Comparison of ENCODE assay signal across 19 cellular contexts in genomic region chr3:160417311-160417710, GRCh38. TPM values are rescaled to one million over a fixed set of nuclear protein-coding genes. Genes with fewer than 3 reads are reported as not detected.
DNase-seq lines count a peak whose midpoint lies in the region; ATAC-seq and TF ChIP-seq lines count a peak whose summit lies in the region.
"Had no signal": no experiment of that assay in that cellular context is flagged by ENCODE, and none has a peak within 500 bp of the region (broad histone marks: within the 10 kb centered on the region; RNA-seq: fewer than 3 reads in every experiment).

No MANE protein-coding gene starts in this region.

- no peak overlapping the region for H3K9ac ChIP-seq in mammary epithelial cell (ENCODE audit: insufficient read depth, low read length)
- H3K9ac ChIP-seq: BLaER1, GM23248 had no signal

- dilution Hi-C loops in mammary epithelial cell (cut with HindIII; ENCODE audit: low sequenced_read_pairs), result no loop called here

- intact Hi-C loops in activated CD4-positive, alpha-beta T cell treated with anti-CD3 and anti-CD28 coated beads, Interleukin-2, amount 10 ng/mL, durations not matched to agents 24 days and 14 days (cut with micrococcal nuclease), result loop anchor here (10.0 kb wide), 1 partner anchor 103 kb away; no protein-coding TSS in a partner anchor
- intact Hi-C loops in MCF 10A (cut with micrococcal nuclease), result loop anchor here (10.0 kb wide), 1 partner anchor 193 kb away; the partner anchor contains the start of gene C3orf80
- intact Hi-C loops in mammary epithelial cell (cut with micrococcal nuclease), result no loop called here
- intact Hi-C loops in spleen (cut with DNase I; ENCODE audit: low total_unique reads), result loop anchor here (10.0 kb wide), 1 partner anchor 383 kb away; no protein-coding TSS in a partner anchor
- intact Hi-C loops in tibial artery (cut with DNase I; ENCODE audit: low total_unique reads), result loop anchor here (5.0 to 10.0 kb wide), 2 partner anchors 253 to 380 kb away; no protein-coding TSS in a partner anchor
- intact Hi-C loops in left lung (cut with DNase I), result no loop called here

- WGBS in mammary epithelial cell (ENCODE audit: low coverage, missing lambda C conversion rate), result 100% methylated on average over 3 of the region's 3 CpGs
- WGBS in spleen, 5 donors, result 60 to 99% (median 80%) methylated on average over 3 of the region's 3 CpGs

- no peaks in the 10 kb centered on the region for H3K9me3 ChIP-seq in mammary epithelial cell (replicated peaks; ENCODE audit: insufficient read depth, low read length)
- no peaks in the 10 kb centered on the region for H3K9me3 ChIP-seq in spleen
- no peaks in the 10 kb centered on the region for H3K9me3 ChIP-seq in tibial artery
- no peaks in the 10 kb centered on the region for H3K9me3 ChIP-seq in left lung
- H3K9me3 ChIP-seq: BLaER1, HAP-1 had no signal

- no peaks in the 10 kb centered on the region for H3K4me1 ChIP-seq in mammary epithelial cell (ENCODE audit: insufficient read depth, low read length)
- peaks cover 0 to 22% (median 0%) of the 10 kb centered on the region in 6 donors for H3K4me1 ChIP-seq in spleen
- no peaks in the 10 kb centered on the region for H3K4me1 ChIP-seq in tibial artery
- H3K4me1 ChIP-seq in left lung, result peaks cover 0 to 5% of the 10 kb centered on the region in 2 donors
- H3K4me1 ChIP-seq: BLaER1, HAP-1 had no signal

- H3K27ac ChIP-seq in mammary epithelial cell (ENCODE audit: insufficient read depth, low read depth, low read length), result no peak overlapping the region
- no peak overlapping the region for H3K27ac ChIP-seq in spleen
- H3K27ac ChIP-seq in tibial artery, result no peak overlapping the region
- H3K27ac ChIP-seq in left lung, result no peak overlapping the region
- H3K27ac ChIP-seq: BLaER1, GM23248 had no signal

- no peak overlapping the region for H3K4me3 ChIP-seq in mammary epithelial cell (replicated peaks in 1 of 3; ENCODE audit: insufficient read depth in 1 of 3, low read depth in 2 of 3, low read length in 3 of 3)
- H3K4me3 ChIP-seq in spleen, result no peak overlapping the region
- no peak overlapping the region for H3K4me3 ChIP-seq in tibial artery
- H3K4me3 ChIP-seq in left lung, result no peak overlapping the region
- H3K4me3 ChIP-seq: BLaER1, GM23248, HAP-1 had no signal

- H3K36me3 Mint-ChIP-seq in activated CD4-positive, alpha-beta T cell treated with anti-CD3 and anti-CD28 coated beads, Interleukin-2, amount 10 ng/mL, durations not matched to agents 24 days and 14 days (ENCODE audit: low read depth), result peaks cover 67% of the 10 kb centered on the region
- peaks cover 79% of the 10 kb centered on the region for H3K36me3 Mint-ChIP-seq in MCF 10A (ENCODE audit: insufficient read depth, unreplicated experiment)
- H3K36me3 Mint-ChIP-seq in central memory CD8-positive, alpha-beta T cell (ENCODE audit: insufficient read depth), result peaks cover 30% of the 10 kb centered on the region

- H3K27ac Mint-ChIP-seq in activated CD4-positive, alpha-beta T cell treated with anti-CD3 and anti-CD28 coated beads, Interleukin-2, amount 10 ng/mL, durations not matched to agents 24 days and 14 days, result peak overlapping the region; percentile 2
- H3K27ac Mint-ChIP-seq in MCF 10A (ENCODE audit: low read depth, unreplicated experiment), result peak overlapping the region; percentile 12
- H3K27ac Mint-ChIP-seq in central memory CD8-positive, alpha-beta T cell (ENCODE audit: low read depth), result peak overlapping the region; percentile 29
- H3K27ac Mint-ChIP-seq: IgD-negative memory B cell had no signal

- H3K4me1 Mint-ChIP-seq in activated CD4-positive, alpha-beta T cell treated with anti-CD3 and anti-CD28 coated beads, Interleukin-2, amount 10 ng/mL, durations not matched to agents 24 days and 14 days, result peaks cover 35% of the 10 kb centered on the region
- H3K4me1 Mint-ChIP-seq in MCF 10A (ENCODE audit: insufficient read depth, unreplicated experiment), result peaks cover 17% of the 10 kb centered on the region
- no peaks in the 10 kb centered on the region for H3K4me1 Mint-ChIP-seq in central memory CD8-positive, alpha-beta T cell

- H3K4me3 Mint-ChIP-seq in activated CD4-positive, alpha-beta T cell treated with anti-CD3 and anti-CD28 coated beads, Interleukin-2, amount 10 ng/mL, durations not matched to agents 24 days and 14 days, result no peak overlapping the region
- no peak overlapping the region for H3K4me3 Mint-ChIP-seq in MCF 10A (ENCODE audit: unreplicated experiment)
- H3K4me3 Mint-ChIP-seq in central memory CD8-positive, alpha-beta T cell, result no peak overlapping the region
- H3K4me3 Mint-ChIP-seq: CD14-positive monocyte; CD4-positive, alpha-beta memory T cell; IgD-negative memory B cell had no signal

- in situ Hi-C loops in mammary epithelial cell (cut with MboI; ENCODE audit: low sequenced_read_pairs in 2 of 2), result no loop called here

- peaks cover 78% of the 10 kb centered on the region for H3K36me3 ChIP-seq in mammary epithelial cell (ENCODE audit: insufficient read depth, low read length)
- peaks cover 0 to 98% (median 54%) of the 10 kb centered on the region in 6 donors for H3K36me3 ChIP-seq in spleen
- H3K36me3 ChIP-seq in tibial artery, result peaks cover 14 to 49% (median 30%) of the 10 kb centered on the region in 3 donors
- peaks cover 0 to 84% of the 10 kb centered on the region in 2 donors for H3K36me3 ChIP-seq in left lung

- H3K9me3 Mint-ChIP-seq in activated CD4-positive, alpha-beta T cell treated with anti-CD3 and anti-CD28 coated beads, Interleukin-2, amount 10 ng/mL, durations not matched to agents 24 days and 14 days, result no peaks in the 10 kb centered on the region
- no peaks in the 10 kb centered on the region for H3K9me3 Mint-ChIP-seq in MCF 10A (ENCODE audit: unreplicated experiment)
- no peaks in the 10 kb centered on the region for H3K9me3 Mint-ChIP-seq in central memory CD8-positive, alpha-beta T cell
- H3K9me3 Mint-ChIP-seq: CD14-positive monocyte; CD4-positive, alpha-beta memory T cell; IgD-negative memory B cell had no signal

- BruUV-seq in MCF 10A (replicated peaks; lab: Mats Ljungman, UMichigan), result no TSS peak
- BruUV-seq in mammary epithelial cell (replicated peaks; lab: Mats Ljungman, UMichigan), result no TSS peak

- DNase-seq in activated CD4-positive, alpha-beta T cell treated with anti-CD3 and anti-CD28 coated beads, Interleukin-2, amount 10 ng/mL, durations not matched to agents 24 days and 14 days, result no peak
- no peak for DNase-seq in activated CD4-positive, alpha-beta T cell treated with anti-CD3 and anti-CD28 coated beads, Interleukin-2, amount 50 U/mL, for 1 hour
- DNase-seq in MCF 10A (ENCODE audit: unreplicated experiment) (no peak), mammary epithelial cell (no peak), spleen (no peak), tibial artery (no peak), left lung (no peak)
- DNase-seq in central memory CD8-positive, alpha-beta T cell (ENCODE audit: low spot score in 2 of 2), result no peak
- DNase-seq: 8988T; CD4-positive, alpha-beta memory T cell; DMS 273 treated with DMSO at 0.1 percent for 48 hours; DMS53; GM23248 had no signal

- H4K20me1 ChIP-seq in mammary epithelial cell (ENCODE audit: insufficient read depth, low read length), result no peaks in the 10 kb centered on the region

- H3K4me2 ChIP-seq in mammary epithelial cell (ENCODE audit: insufficient read depth, low read depth, low read length), result no peak overlapping the region
- H3K4me2 ChIP-seq: BLaER1 had no signal

- H3K27me3 ChIP-seq in mammary epithelial cell (ENCODE audit: insufficient read depth, low read length) (no peaks in the 10 kb centered on the region), spleen (replicated peaks in 1 of 7) (no peaks in the 10 kb centered on the region), tibial artery (no peaks in the 10 kb centered on the region), left lung (no peaks in the 10 kb centered on the region)
- H3K27me3 ChIP-seq: BLaER1 had no signal

- no peak overlapping the region for H2AFZ ChIP-seq in mammary epithelial cell (ENCODE audit: low read depth, low read length)
- H2AFZ ChIP-seq: GM23248 had no signal

- TF ChIP-seq CTCF in MCF 10A (IDR thresholded peaks at IDR 0.05; ENCODE audit: unreplicated experiment) (no peak), mammary epithelial cell (conservative IDR thresholded peaks at IDR 0.05 in 1 of 2, IDR thresholded peaks at IDR 0.05 in 1 of 2; ENCODE audit: extremely low read depth in 1 of 2, insufficient read depth in 1 of 2, low read depth in 1 of 2, low read length in 2 of 2) (no peak), spleen (IDR thresholded peaks at IDR 0.05 in 8 of 11, conservative IDR thresholded peaks at IDR 0.05 in 3 of 11) (no peak), tibial artery (IDR thresholded peaks at IDR 0.05) (no peak), left lung (IDR thresholded peaks at IDR 0.05) (no peak)

- TF ChIP-seq POLR2A in spleen (IDR thresholded peaks at IDR 0.05), result no peak

- no peak for ATAC-seq in central memory CD8-positive, alpha-beta T cell (replicated peaks; ENCODE audit: extremely low read depth, poor library complexity, severe bottlenecking)
- no peak for ATAC-seq in left lung
- ATAC-seq: HepG2 had no signal

- H3K27me3 Mint-ChIP-seq in activated CD4-positive, alpha-beta T cell treated with anti-CD3 and anti-CD28 coated beads, Interleukin-2, amount 10 ng/mL, durations not matched to agents 24 days and 14 days, result no peaks in the 10 kb centered on the region
- no peaks in the 10 kb centered on the region for H3K27me3 Mint-ChIP-seq in MCF 10A (ENCODE audit: insufficient read depth, unreplicated experiment)
- H3K27me3 Mint-ChIP-seq in central memory CD8-positive, alpha-beta T cell, result no peaks in the 10 kb centered on the region
- H3K27me3 Mint-ChIP-seq: CD4-positive, alpha-beta memory T cell; IgD-negative memory B cell had no signal

- CTCF ChIA-PET in MCF 10A (lab: Yijun Ruan, JAX) (interaction anchor here (0.7 to 1.3 kb wide), 5 partner anchors 16 to 254 kb away, joined by 3 to 5 read pairs (median 4); no protein-coding TSS in a partner anchor), mammary epithelial cell (lab: Charles Lee; ENCODE audit: low non-redundant PET) (interaction anchor here (0.6 kb wide), 1 partner anchor 10 kb away, joined by 4 read pairs; no protein-coding TSS in a partner anchor)

- POLR2A ChIA-PET in MCF 10A (lab: Yijun Ruan, JAX), result interaction anchor here (0.6 to 2.0 kb wide), 5 partner anchors 9 to 53 kb away, joined by 3 to 7 read pairs (median 4); partner anchors contain the start of gene TRIM59

- peaks cover 73% of the 10 kb centered on the region for H3K79me2 ChIP-seq in mammary epithelial cell (ENCODE audit: insufficient read depth, low read length)

RNA-seq across cellular contexts. Expression of gene SMC4, which starts 17.9 kb away (rescaled TPM):
- total RNA-seq in activated CD4-positive, alpha-beta T cell treated with anti-CD3 and anti-CD28 coated beads, Interleukin-2, amount 10 ng/mL, durations not matched to agents 24 days and 14 days, result 171 and 179 TPM in 2 replicates
- total RNA-seq in MCF 10A (2022) (89.3 and 116 TPM in 2 replicates), mammary epithelial cell (10 to 100 TPM; 16.8 to 91.2 TPM), spleen (100 to 1,000 TPM in 1 of 7 donors, 10 to 100 TPM in 6; 48.3 to 112 (median 56.5) TPM), left lung (10 to 100 TPM; 68.6 to 73.5 TPM)
- polyA plus RNA-seq in mammary epithelial cell (35.7 TPM), spleen (10 to 100 TPM; 21.2 to 28.3 (median 23.5) TPM)
- polyA minus RNA-seq in mammary epithelial cell, result 11.1 TPM

RNA-seq across cellular contexts. Expression of gene IFT80, which starts 18.3 kb away (rescaled TPM):
- total RNA-seq in activated CD4-positive, alpha-beta T cell treated with anti-CD3 and anti-CD28 coated beads, Interleukin-2, amount 10 ng/mL, durations not matched to agents 24 days and 14 days, result 13.0 and 14.3 TPM in 2 replicates
- 22.6 and 29.0 TPM in 2 replicates for total RNA-seq in MCF 10A (2022)
- total RNA-seq in mammary epithelial cell, result 10 to 100 TPM; 21.2 to 35.3 TPM
- 8.2 TPM for polyA plus RNA-seq in mammary epithelial cell
- 8.6 TPM for polyA minus RNA-seq in mammary epithelial cell
- 10 to 100 TPM; 17.3 to 44.0 (median 24.5) TPM for total RNA-seq in spleen
- polyA plus RNA-seq in spleen, result 10 to 100 TPM; 15.3 to 17.7 (median 16.0) TPM
- 10 to 100 TPM; 27.9 to 45.0 TPM for total RNA-seq in left lung

RNA-seq across cellular contexts. Expression of gene TRIM59, which starts 32.3 kb away (rescaled TPM):
- total RNA-seq in activated CD4-positive, alpha-beta T cell treated with anti-CD3 and anti-CD28 coated beads, Interleukin-2, amount 10 ng/mL, durations not matched to agents 24 days and 14 days, result 31.8 and 35.0 TPM in 2 replicates
- total RNA-seq in MCF 10A (2022) (12.1 and 15.1 TPM in 2 replicates), mammary epithelial cell (10 to 100 TPM in 1 of 2 donors, 1 to 10 TPM in 1; 9.7 to 15.2 TPM), spleen (10 to 100 TPM; 11.2 to 21.4 (median 12.7) TPM), left lung (1 to 10 TPM; 4.3 to 8.7 TPM)
- polyA plus RNA-seq in mammary epithelial cell (4.9 TPM), spleen (1 to 10 TPM; 3.3 to 5.8 (median 5.4) TPM)
- polyA minus RNA-seq in mammary epithelial cell, result 19.1 TPM
- total RNA-seq: H4 had no signal

Comparison
In these comparisons a context has a peak if more than half of its experiments do, and no peak if none do; other contexts are left out.
1. intact Hi-C loops: an anchor here in activated CD4-positive, alpha-beta T cell treated with anti-CD3 and anti-CD28 coated beads, Interleukin-2, amount 10 ng/mL, durations not matched to agents 24 days and 14 days (10.0 kb wide), MCF 10A (10.0 kb wide), spleen (10.0 kb wide) and tibial artery (5.0 to 10.0 kb wide); none called in mammary epithelial cell and left lung.